In genomic region chr18:11945834-11946659, GRCh38 we compare ENCODE assay signal across 8 cellular contexts. TPM values are rescaled to one million over a fixed set of nuclear protein-coding genes. Genes with fewer than 3 reads are reported as not detected.
DNase-seq lines count a peak whose midpoint lies in the region; ATAC-seq and TF ChIP-seq lines count a peak whose summit lies in the region.
"Not testable (repeated sequence)": the region's sequence is repeated elsewhere in the genome, so short reads cannot be mapped to it uniquely, and the experiment has no call there.

No MANE protein-coding gene starts in this region.

- H3K4me2 ChIP-seq in HCT116 (ENCODE audit: low read length) (peak overlapping the region; percentile 68), PC-9 (peak overlapping the region; percentile 83)

- ATAC-seq in HCT116; natural killer cell treated with Interleukin-12 subunit alpha and Interleukin-12 subunit beta and Interleukin-15 and Interleukin-18, amount 100 ng/mL, for 72 hours; stimulated activated memory B cell treated with anti-CD40 and anti-IgM and Interleukin-4, amounts not matched to agents 10 μg/mL and 1 μg/mL and 100 μg/mL, for 72 hours: not testable (repeated sequence)

- intact Hi-C loops in HCT116 (cut with micrococcal nuclease) (loop anchor here (2.0 kb wide), 1 partner anchor 35 kb away; the partner anchor contains the start of gene IMPA2), PC-9 (cut with micrococcal nuclease; ENCODE audit: unreplicated experiment) (loop anchor here (1.0 to 2.0 kb wide), 4 partner anchors 37 to 86 kb away; partner anchors contain the start of gene MPPE1)

- not testable (repeated sequence) for H3K27me3 ChIP-seq in HCT116 (ENCODE audit: insufficient read depth, low read length); PC-9 (ENCODE audit: insufficient read depth, low read depth); adipocyte (replicated peaks; ENCODE audit: control insufficient read depth, insufficient read depth, low read length)

- peak overlapping the region in 2 of 6 donors; percentile 62 to 70 for H3K27ac Mint-ChIP-seq in immature natural killer cell
- H3K27ac Mint-ChIP-seq in natural killer cell treated with Interleukin-12 subunit alpha and Interleukin-12 subunit beta and Interleukin-15 and Interleukin-18, amount 100 ng/mL, for 72 hours = peak overlapping the region; percentile 72 to 92
- H3K27ac Mint-ChIP-seq in stimulated activated memory B cell treated with anti-CD40 and anti-IgM and Interleukin-4, amounts not matched to agents 10 μg/mL and 1 μg/mL and 100 μg/mL, for 72 hours = peak overlapping the region; percentile 96

- not testable (repeated sequence) for H3K36me3 Mint-ChIP-seq in immature natural killer cell; natural killer cell treated with Interleukin-12 subunit alpha and Interleukin-12 subunit beta and Interleukin-15 and Interleukin-18, amount 100 ng/mL, for 72 hours; stimulated activated memory B cell treated with anti-CD40 and anti-IgM and Interleukin-4, amounts not matched to agents 10 μg/mL and 1 μg/mL and 100 μg/mL, for 72 hours

- RAD21 ChIA-PET in HCT116 (lab: Charles Lee; ENCODE audit: low non-redundant PET in 1 of 2, low total read pairs in 2 of 2, uncharacterized antibody in 2 of 2, unreplicated experiment in 2 of 2) = not testable (repeated sequence)

- H3K4me1 Mint-ChIP-seq in immature natural killer cell = peaks cover 18 to 26% of the 10 kb centered on the region in 2 donors
- H3K4me1 Mint-ChIP-seq in natural killer cell treated with Interleukin-12 subunit alpha and Interleukin-12 subunit beta and Interleukin-15 and Interleukin-18, amount 100 ng/mL, for 72 hours (ENCODE audit: low read depth in 2 of 2) = peaks cover 10 to 22% of the 10 kb centered on the region in 2 donors
- H3K4me1 Mint-ChIP-seq in stimulated activated memory B cell treated with anti-CD40 and anti-IgM and Interleukin-4, amounts not matched to agents 10 μg/mL and 1 μg/mL and 100 μg/mL, for 72 hours = peaks cover 16% of the 10 kb centered on the region

- H3K36me3 ChIP-seq in HCT116 (ENCODE audit: control insufficient read depth in 1 of 2, insufficient read depth in 2 of 2, low read length in 2 of 2); PC-9 (ENCODE audit: low read depth); adipocyte (ENCODE audit: control insufficient read depth, insufficient read depth, low read length, severe bottlenecking): not testable (repeated sequence)

- not testable (repeated sequence) for TF ChIP-seq RAD21 in HCT116 (IDR thresholded peaks at IDR 0.05; ENCODE audit: low read depth)

- not testable (repeated sequence) for H3K9me2 ChIP-seq in HCT116 (ENCODE audit: insufficient read depth); PC-9 (ENCODE audit: insufficient read depth)

- BruUV-seq in HCT116 (replicated peaks; lab: Mats Ljungman, UMichigan) = not testable (repeated sequence)
- TSS peak; percentile 29 for BruUV-seq in PC-9 (replicated peaks; lab: Mats Ljungman, UMichigan)

- peak; percentile 80 for DNase-seq in AG10803 (ENCODE audit: low read depth)
- not testable (repeated sequence) for DNase-seq in HCT116 (ENCODE audit: low read depth, low spot score); immature natural killer cell; natural killer cell treated with Interleukin-12 subunit alpha and Interleukin-12 subunit beta and Interleukin-15 and Interleukin-18, amount 100 ng/mL, for 72 hours (ENCODE audit: low spot score)
- peak; percentile 89 to 92 for DNase-seq in PC-9
- peak; percentile 37 for DNase-seq in adipocyte (ENCODE audit: low read depth)
- DNase-seq in epithelial cell of esophagus (ENCODE audit: low read depth) = peak; percentile 67

- not testable (repeated sequence) for H3K9me3 Mint-ChIP-seq in immature natural killer cell; natural killer cell treated with Interleukin-12 subunit alpha and Interleukin-12 subunit beta and Interleukin-15 and Interleukin-18, amount 100 ng/mL, for 72 hours; stimulated activated memory B cell treated with anti-CD40 and anti-IgM and Interleukin-4, amounts not matched to agents 10 μg/mL and 1 μg/mL and 100 μg/mL, for 72 hours

- H3K4me1 ChIP-seq in HCT116 (ENCODE audit: control insufficient read depth in 1 of 2, insufficient read depth in 2 of 2, low read length in 2 of 2) (peaks cover 33 to 50% of the 10 kb centered on the region in 2 experiments), PC-9 (replicated peaks; ENCODE audit: insufficient read depth) (peaks cover 27% of the 10 kb centered on the region), adipocyte (ENCODE audit: control insufficient read depth, insufficient read depth, low read length) (peaks cover 44% of the 10 kb centered on the region)

- H3K9me3 ChIP-seq in HCT116 (ENCODE audit: control insufficient read depth in 1 of 2, insufficient read depth in 1 of 2, low read depth in 1 of 2, low read length in 2 of 2); PC-9 (ENCODE audit: insufficient read depth, low read depth); adipocyte (ENCODE audit: control insufficient read depth, low read length): not testable (repeated sequence)

- CTCF ChIA-PET in HCT116 (lab: Charles Lee) = interaction anchor here (0.8 to 1.9 kb wide), 5 partner anchors 8 to 291 kb away, joined by 3 to 13 read pairs (median 4); no protein-coding TSS in a partner anchor
- CTCF ChIA-PET in PC-9 (lab: Charles Lee) = interaction anchor here (0.6 to 1.6 kb wide), 6 partner anchors 9 to 291 kb away, joined by 3 to 10 read pairs (median 4); no protein-coding TSS in a partner anchor

- H4K20me1 ChIP-seq in HCT116 (ENCODE audit: insufficient read depth); PC-9 (ENCODE audit: insufficient read depth): not testable (repeated sequence)

- not testable (repeated sequence) for H3K4me3 ChIP-seq in AG10803 (ENCODE audit: low read length); HCT116 (replicated peaks in 1 of 2; ENCODE audit: low read depth in 1 of 2, low read length in 2 of 2); epithelial cell of esophagus (ENCODE audit: low read length)
- peak overlapping the region; percentile 88; the same call in 1 of the 2 replicates for H3K4me3 ChIP-seq in PC-9
- peak overlapping the region; percentile 77 for H3K4me3 ChIP-seq in adipocyte (ENCODE audit: low read length)

- H3K9ac ChIP-seq in HCT116 (ENCODE audit: low read length) = peak overlapping the region; percentile 43; the same call in 1 of the 2 replicates
- peak overlapping the region; percentile 92 for H3K9ac ChIP-seq in adipocyte (ENCODE audit: low read length)

- H3K27ac ChIP-seq in HCT116 (ENCODE audit: low read depth, low read length) = peak overlapping the region; percentile 55; the same call in 1 of the 2 replicates
- peak overlapping the region; percentile 99 for H3K27ac ChIP-seq in PC-9

- H3K27me3 Mint-ChIP-seq in immature natural killer cell (ENCODE audit: low read depth in 3 of 3); natural killer cell treated with Interleukin-12 subunit alpha and Interleukin-12 subunit beta and Interleukin-15 and Interleukin-18, amount 100 ng/mL, for 72 hours; stimulated activated memory B cell treated with anti-CD40 and anti-IgM and Interleukin-4, amounts not matched to agents 10 μg/mL and 1 μg/mL and 100 μg/mL, for 72 hours: not testable (repeated sequence)

- TF ChIP-seq POLR2A in HCT116 (IDR thresholded peaks at IDR 0.05; ENCODE audit: borderline replicate concordance, extremely low read depth, insufficient read depth, insufficient read length) = not testable (repeated sequence)

- peaks cover 31% of the 10 kb centered on the region for H3F3A ChIP-seq in PC-9 (ENCODE audit: insufficient read depth, low read depth)

- TF ChIP-seq CTCF in AG10803 (conservative IDR thresholded peaks at IDR 0.05; ENCODE audit: low read length); HCT116 (IDR thresholded peaks at IDR 0.05 in 2 of 3, conservative IDR thresholded peaks at IDR 0.05 in 1 of 3; ENCODE audit: borderline replicate concordance in 1 of 3, insufficient read depth in 1 of 3, low read depth in 2 of 3, low read length in 2 of 3); PC-9 (conservative IDR thresholded peaks at IDR 0.05); epithelial cell of esophagus (IDR thresholded peaks at IDR 0.05; ENCODE audit: insufficient read depth, low read depth, low read length, missing control alignments): not testable (repeated sequence)

- POLR2A ChIA-PET in HCT116 (lab: Charles Lee) (interaction anchor here (0.7 kb wide), 1 partner anchor 168 kb away, joined by 3 read pairs; no protein-coding TSS in a partner anchor), PC-9 (lab: Charles Lee; ENCODE audit: unreplicated experiment) (interaction anchor here (0.6 to 3.2 kb wide), 5 partner anchors 35 to 937 kb away, joined by 4 to 57 read pairs (median 5); partner anchors contain the start of gene IMPA2)

- peak overlapping the region; percentile 20 to 91 (median 84) for H3K4me3 Mint-ChIP-seq in immature natural killer cell
- peak overlapping the region; percentile 38 for H3K4me3 Mint-ChIP-seq in natural killer cell treated with Interleukin-12 subunit alpha and Interleukin-12 subunit beta and Interleukin-15 and Interleukin-18, amount 100 ng/mL, for 72 hours
- H3K4me3 Mint-ChIP-seq in stimulated activated memory B cell treated with anti-CD40 and anti-IgM and Interleukin-4, amounts not matched to agents 10 μg/mL and 1 μg/mL and 100 μg/mL, for 72 hours = peak overlapping the region; percentile 46

- not testable (repeated sequence) for H3K79me2 ChIP-seq in HCT116 (ENCODE audit: insufficient read depth, low read length); PC-9 (ENCODE audit: low read depth)

- H2AFZ ChIP-seq in HCT116 (ENCODE audit: low read depth, low read length, poor library complexity, severe bottlenecking) (peak overlapping the region; percentile 5), PC-9 (peak overlapping the region; percentile 72)

RNA-seq across cellular contexts. Expression of gene IMPA2, which starts 35.3 kb away (rescaled TPM):
- total RNA-seq in HCT116 (2021; ENCODE audit: unreplicated experiment) (32.5 TPM), PC-9 (2021) (83.6 and 91.4 TPM in 2 replicates)
- polyA plus RNA-seq in HCT116 (2012) = 22.4 and 24.8 TPM in 2 replicates
- 10 to 100 TPM in 2 of 3 donors, 1 to 10 TPM in 1; 6.0 to 15.2 (median 13.8) TPM for polyA plus RNA-seq in immature natural killer cell
- 10 to 100 TPM in 1 of 2 donors, 1 to 10 TPM in 1; 8.6 to 12.0 TPM for total RNA-seq in natural killer cell treated with Interleukin-12 subunit alpha and Interleukin-12 subunit beta and Interleukin-15 and Interleukin-18, amount 100 ng/mL, for 72 hours

RNA-seq across cellular contexts. Expression of gene MPPE1, which starts 37.9 kb away (rescaled TPM):
- total RNA-seq in HCT116 (2021; ENCODE audit: unreplicated experiment) (21.4 TPM), PC-9 (2021) (40.7 and 54.9 TPM in 2 replicates)
- 12.1 and 12.4 TPM in 2 replicates for polyA plus RNA-seq in HCT116 (2012)
- polyA plus RNA-seq in immature natural killer cell = 10 to 100 TPM; 65.0 to 81.0 (median 67.8) TPM
- total RNA-seq in natural killer cell treated with Interleukin-12 subunit alpha and Interleukin-12 subunit beta and Interleukin-15 and Interleukin-18, amount 100 ng/mL, for 72 hours = 10 to 100 TPM; 45.5 to 54.7 TPM
